17 cellular contexts compared by ENCODE assay signal in genomic region chr14:96525452-96525851, GRCh38. TPM values are rescaled to one million over a fixed set of nuclear protein-coding genes. Genes with fewer than 3 reads are reported as not detected.
DNase-seq lines count a peak whose midpoint lies in the region; ATAC-seq and TF ChIP-seq lines count a peak whose summit lies in the region.
"Had no signal": no experiment of that assay in that cellular context is flagged by ENCODE, and none has a peak within 500 bp of the region (broad histone marks: within the 10 kb centered on the region; RNA-seq: fewer than 3 reads in every experiment).

No MANE protein-coding gene starts in this region.

- H3K9ac ChIP-seq in SK-N-SH, result no peak overlapping the region
- H3K9ac ChIP-seq: BLaER1 treated with 17β-estradiol and CSF1 and Interleukin-3, amounts not matched to agents 10 nM and 100 nM had no signal

- H4K20me1 ChIP-seq in SK-N-SH (ENCODE audit: insufficient read depth), result peaks cover 15% of the 10 kb centered on the region

- no peak for DNase-seq in SK-N-SH
- peak; percentile 5 for DNase-seq in choroid plexus epithelial cell (ENCODE audit: low read depth)
- DNase-seq in stimulated activated CD4-positive, alpha-beta T cell treated with anti-CD3 and anti-CD28 coated beads, Interleukin-1b, Interleukin-23, amount 100 ng/mL, for 48 hours, result no peak
- DNase-seq: ACHN; AML-193; BE2C; CD4-positive, alpha-beta memory T cell; COR-L47; DMS153; DND-41; GOT3 had no signal

- H3K79me2 ChIP-seq in SK-N-SH (ENCODE audit: insufficient read depth), result peaks cover 70% of the 10 kb centered on the region

- no peaks in the 10 kb centered on the region for H3K9me3 ChIP-seq in SK-N-SH
- no peaks in the 10 kb centered on the region for H3K9me3 ChIP-seq in HEK293 (ENCODE audit: control insufficient read depth, insufficient read depth, low read depth, low read length)
- H3K9me3 ChIP-seq: BE2C; BLaER1 treated with 17β-estradiol and CSF1 and Interleukin-3, amounts not matched to agents 10 nM and 100 nM; HAP-1 had no signal

- ATAC-seq in SK-N-SH treated with all-trans-retinoic acid at 6 μM for 48 hours (peak; percentile 81), HG02870 (IDR thresholded peaks at IDR 0.05; ENCODE audit: unreplicated experiment) (no peak)

- no peaks in the 10 kb centered on the region for H3F3A ChIP-seq in SK-N-SH (replicated peaks; ENCODE audit: insufficient read depth)

- no peaks in the 10 kb centered on the region for H3K4me1 ChIP-seq in SK-N-SH (ENCODE audit: control insufficient read depth in 1 of 2, insufficient read depth in 2 of 2, low read depth in 1 of 2, low read length in 1 of 2)
- peaks cover 3% of the 10 kb centered on the region; the same call in 1 of the 2 replicates for H3K4me1 ChIP-seq in HEK293 (ENCODE audit: control insufficient read depth, insufficient read depth, low read length)
- H3K4me1 ChIP-seq: BE2C; BLaER1 treated with 17β-estradiol and CSF1 and Interleukin-3, amounts not matched to agents 10 nM and 100 nM; HAP-1 had no signal

- POLR2A ChIA-PET in SK-N-SH (lab: Yijun Ruan, JAX) (no interaction called here), HEK293 (lab: Yijun Ruan, JAX) (no interaction called here)

- TF ChIP-seq EP300 in SK-N-SH (IDR thresholded peaks at IDR 0.05; ENCODE audit: borderline replicate concordance in 1 of 2, low read depth in 1 of 2, low read length in 1 of 2), result no peak

- no peak for TF ChIP-seq RAD21 in SK-N-SH (IDR thresholded peaks at IDR 0.05; ENCODE audit: low read length)

- no peaks in the 10 kb centered on the region for H3K27me3 ChIP-seq in SK-N-SH (ENCODE audit: insufficient read depth)
- H3K27me3 ChIP-seq: BE2C; BLaER1 treated with 17β-estradiol and CSF1 and Interleukin-3, amounts not matched to agents 10 nM and 100 nM had no signal

- CTCF ChIA-PET in SK-N-SH (lab: Yijun Ruan, JAX) (interaction anchor here (0.5 to 1.8 kb wide), 2 partner anchors 9 to 11 kb away, joined by 3 to 6 read pairs; no protein-coding TSS in a partner anchor), HEK293 (lab: Yijun Ruan, JAX) (interaction anchor here (1.0 kb wide), 1 partner anchor 22 kb away, joined by 3 read pairs; no protein-coding TSS in a partner anchor)

- peaks cover 51 to 66% of the 10 kb centered on the region in 2 experiments for H3K36me3 ChIP-seq in SK-N-SH (replicated peaks in 1 of 2; ENCODE audit: control insufficient read depth in 1 of 2, insufficient read depth in 2 of 2, low read length in 1 of 2)
- H3K36me3 ChIP-seq in HEK293 (ENCODE audit: control insufficient read depth in 2 of 2, insufficient read depth in 1 of 2, low read length in 2 of 2), result peaks cover 57 to 65% of the 10 kb centered on the region in 2 experiments

- H2AFZ ChIP-seq in SK-N-SH (ENCODE audit: low read depth), result no peak overlapping the region

- TF ChIP-seq CTCF in SK-N-SH (IDR thresholded peaks at IDR 0.05) (no peak), HEK293 (tag by site-specific recombination; IDR thresholded peaks at IDR 0.05) (no peak), choroid plexus epithelial cell (conservative IDR thresholded peaks at IDR 0.05; ENCODE audit: low read depth, low read length) (no peak)

- H3K4me2 ChIP-seq in SK-N-SH, result no peak overlapping the region
- H3K4me2 ChIP-seq: BLaER1 treated with 17β-estradiol and CSF1 and Interleukin-3, amounts not matched to agents 10 nM and 100 nM had no signal

- H3K27ac ChIP-seq in SK-N-SH (ENCODE audit: low read depth in 2 of 2, low read length in 1 of 2), result no peak overlapping the region
- H3K27ac ChIP-seq in HEK293 (ENCODE audit: extremely low read depth, low read depth, low read length), result no peak overlapping the region
- H3K27ac ChIP-seq: 22Rv1; BLaER1 treated with 17β-estradiol and CSF1 and Interleukin-3, amounts not matched to agents 10 nM and 100 nM had no signal

- 87% methylated on average over 5 of the region's 5 CpGs for WGBS in SK-N-SH (ENCODE audit: low lambda C conversion rate)

- H3K4me3 ChIP-seq in SK-N-SH (ENCODE audit: low read depth in 2 of 2, low read length in 1 of 2) (no peak overlapping the region), HEK293 (ENCODE audit: low read depth, low read length) (no peak overlapping the region), choroid plexus epithelial cell (ENCODE audit: low read depth, low read length) (no peak overlapping the region)
- H3K4me3 ChIP-seq: BLaER1 treated with 17β-estradiol and CSF1 and Interleukin-3, amounts not matched to agents 10 nM and 100 nM; HAP-1 had no signal

- H3K9me2 ChIP-seq in SK-N-SH, result no peaks in the 10 kb centered on the region

TF ChIP-seq in SK-N-SH treated with all-trans-retinoic acid at 6 μM for 48 hours, 23 proteins besides CTCF, POLR2A, EP300 and RAD21:
- TF ChIP-seq GLIS3 (CRISPR knock-in tag; IDR thresholded peaks at IDR 0.05) (no peak), ZFP30 (CRISPR knock-in tag; IDR thresholded peaks at IDR 0.05) (no peak), TOX (CRISPR knock-in tag; IDR thresholded peaks at IDR 0.05; ENCODE audit: borderline replicate concordance) (no peak), ISL1 (CRISPR knock-in tag; IDR thresholded peaks at IDR 0.05) (no peak), ZNF70 (CRISPR knock-in tag; IDR thresholded peaks at IDR 0.05) (no peak), ARNTL (CRISPR knock-in tag; IDR thresholded peaks at IDR 0.05; ENCODE audit: borderline replicate concordance, low read depth) (no peak), OSR1 (CRISPR knock-in tag; IDR thresholded peaks at IDR 0.05) (no peak), SNAI2 (CRISPR knock-in tag; IDR thresholded peaks at IDR 0.05) (no peak), ZNF565 (CRISPR knock-in tag; conservative IDR thresholded peaks at IDR 0.05; ENCODE audit: low read depth) (no peak), ZC3H10 (CRISPR knock-in tag; IDR thresholded peaks at IDR 0.05) (no peak), CSDC2 (CRISPR knock-in tag; IDR thresholded peaks at IDR 0.05) (no peak)

TF ChIP-seq in SK-N-SH, 30 proteins besides CTCF, POLR2A, EP300 and RAD21 (continues in another document):
- TF ChIP-seq USF2 (IDR thresholded peaks at IDR 0.05; ENCODE audit: borderline replicate concordance, low read depth, low read length) (no peak), ELF1 (IDR thresholded peaks at IDR 0.05) (no peak), FOXJ3 (CRISPR knock-in tag; IDR thresholded peaks at IDR 0.05) (no peak), JUND (IDR thresholded peaks at IDR 0.05) (no peak), RXRA (IDR thresholded peaks at IDR 0.05; ENCODE audit: borderline replicate concordance, low read depth) (no peak), NRF1 (IDR thresholded peaks at IDR 0.05; ENCODE audit: low read depth, low read length) (no peak), TEAD4 (IDR thresholded peaks at IDR 0.05; ENCODE audit: borderline replicate concordance, insufficient read depth) (no peak), TCF12 (IDR thresholded peaks at IDR 0.05) (no peak), YY1 (IDR thresholded peaks at IDR 0.05; ENCODE audit: low read depth) (no peak), SIN3A (IDR thresholded peaks at IDR 0.05; ENCODE audit: borderline replicate concordance, low read depth, low read length) (no peak), SMC3 (IDR thresholded peaks at IDR 0.05; ENCODE audit: low read depth, low read length) (no peak), TAF1 (IDR thresholded peaks at IDR 0.05; ENCODE audit: borderline replicate concordance, low read depth, low read length) (no peak), EZH2phosphoT487 (IDR thresholded peaks at IDR 0.05; ENCODE audit: borderline replicate concordance, low read depth) (no peak)

TF ChIP-seq in HEK293, 187 proteins besides CTCF, POLR2A, EP300 and RAD21:
- TF ChIP-seq GLIS1 (tag by site-specific recombination; IDR thresholded peaks at IDR 0.05) (peak; percentile 33), ZNF416 (tag by site-specific recombination; IDR thresholded peaks at IDR 0.05) (no peak)
TF ChIP-seq in HEK293: peak in this region for 1.

RNA-seq across cellular contexts. Expression of gene PAPOLA, which starts 23.3 kb away (rescaled TPM):
- polyA plus RNA-seq in SK-N-SH (2012; rRNA removed), result 53.7 and 78.0 TPM in 2 replicates
- polyA plus RNA-seq in SK-N-SH (2012; cell fraction: cytosol; rRNA removed), result 68.4 and 78.0 TPM in 2 replicates
- polyA plus RNA-seq in SK-N-SH (2012; cell fraction: nucleus; rRNA removed), result 58.4 and 105 TPM in 2 replicates
